In genomic region chr22:38982008-38982927, GRCh38 we compare ENCODE assay signal across 8 cellular contexts. TPM values are rescaled to one million over a fixed set of nuclear protein-coding genes. Genes with fewer than 3 reads are reported as not detected.
DNase-seq lines count a peak whose midpoint lies in the region; ATAC-seq and TF ChIP-seq lines count a peak whose summit lies in the region.

APOBEC3B (plus strand) TSS chr22:38982347; CDS start chr22:38982454, 107 bp downstream.

- peak within 1 kb of the TSS; percentile 60 for H3K4me3 Mint-ChIP-seq in Calu3 (ENCODE audit: low read depth, unreplicated experiment)

- H3K27me3 Mint-ChIP-seq in Calu3 (ENCODE audit: unreplicated experiment), result no peaks in the 10 kb centered on the region

- TSS peak; percentile 70 for BruUV-seq in Calu3 (replicated peaks; lab: Mats Ljungman, UMichigan)

- intact Hi-C loops in Calu3 (cut with micrococcal nuclease; ENCODE audit: unreplicated experiment), result loop anchor here (5.0 kb wide), 1 partner anchor 60 kb away; no protein-coding TSS in a partner anchor

- peak within 1 kb of the TSS; percentile 41 for H3K4me3 ChIP-seq in MG63

- H3K36me3 Mint-ChIP-seq in Calu3 (ENCODE audit: insufficient read depth, unreplicated experiment), result peaks cover 26% of the 10 kb centered on the region

- CTCF ChIA-PET in Calu3 (lab: Charles Lee), result interaction anchor here (0.5 to 1.8 kb wide), 7 partner anchors 20 to 939 kb away, joined by 3 to 14 read pairs (median 5); no protein-coding TSS in a partner anchor

- no peaks in the 10 kb centered on the region for H3K36me3 ChIP-seq in MG63

- H3K27ac Mint-ChIP-seq in Calu3 (ENCODE audit: unreplicated experiment), result peak within 1 kb of the TSS; percentile 89

- DNase-seq in Calu3 (peak; percentile 90), MG63 (peak; percentile 94), cerebellum (ENCODE audit: low spot score) (peak; percentile 44), left lobe of liver (ENCODE audit: low spot score) (peak; percentile 80)
- DNase-seq in activated CD4-positive, CD25-positive, alpha-beta regulatory T cell (lab: John Stamatoyannopoulos, UW), result peak in 3 of 4 experiments; percentile 10 to 22 (median 19)
- peak; percentile 70 for DNase-seq in stimulated activated CD4-positive, alpha-beta T cell treated with anti-CD3 and anti-CD28 coated beads, Interleukin-1b, Interleukin-23, amount 100 ng/mL, for 48 hours

- H3K27me3 ChIP-seq in MG63, result peaks cover 2% of the 10 kb centered on the region; the same call in 1 of the 2 replicates

- no peak for TF ChIP-seq CTCF in Calu3 (IDR thresholded peaks at IDR 0.05; ENCODE audit: unreplicated experiment)

- ATAC-seq in GM21723 (IDR thresholded peaks at IDR 0.05; ENCODE audit: unreplicated experiment) (peak; percentile 46), left lobe of liver (peak; percentile 98), GM18517 (IDR thresholded peaks at IDR 0.05; ENCODE audit: unreplicated experiment) (no peak)

- H3K9me3 Mint-ChIP-seq in Calu3 (ENCODE audit: low read depth, unreplicated experiment), result no peaks in the 10 kb centered on the region

- peaks cover 10% of the 10 kb centered on the region for H3K4me1 Mint-ChIP-seq in Calu3 (ENCODE audit: low read depth, unreplicated experiment)

- peaks cover 3% of the 10 kb centered on the region; the same call in 1 of the 2 replicates for H3K9me3 ChIP-seq in MG63

RNA-seq across cellular contexts. Expression of gene APOBEC3B, which starts in this region (rescaled TPM):
- 43.2 and 43.3 TPM in 2 replicates for total RNA-seq in Calu3 (2022)
- 3.6 and 4.5 TPM in 2 replicates for total RNA-seq in MG63 (2014; rRNA removed; shearing (Covaris generic); ENCODE audit: low replicate concordance)
- total RNA-seq in cerebellum, result not detected
- 0.93 TPM for total RNA-seq in left lobe of liver

Comparison
In these comparisons a context has a peak if more than half of its experiments do, and no peak if none do; other contexts are left out.
1. Peak in DNase-seq in cerebellum; RNA of the gene not detected or under 1 TPM.
2. Peak in DNase-seq and ATAC-seq in left lobe of liver; RNA of the gene not detected or under 1 TPM.
3. DNase-seq: peak in every context shown above with its lines; median percentile 94 in MG63; 90 in Calu3; 80 in left lobe of liver; 70 in stimulated activated CD4-positive, alpha-beta T cell treated with anti-CD3 and anti-CD28 coated beads, Interleukin-1b, Interleukin-23, amount 100 ng/mL, for 48 hours; 44 in cerebellum; 19 in activated CD4-positive, CD25-positive, alpha-beta regulatory T cell.